ENCODE assay signal across 8 cellular contexts in the genomic region with DNA sequence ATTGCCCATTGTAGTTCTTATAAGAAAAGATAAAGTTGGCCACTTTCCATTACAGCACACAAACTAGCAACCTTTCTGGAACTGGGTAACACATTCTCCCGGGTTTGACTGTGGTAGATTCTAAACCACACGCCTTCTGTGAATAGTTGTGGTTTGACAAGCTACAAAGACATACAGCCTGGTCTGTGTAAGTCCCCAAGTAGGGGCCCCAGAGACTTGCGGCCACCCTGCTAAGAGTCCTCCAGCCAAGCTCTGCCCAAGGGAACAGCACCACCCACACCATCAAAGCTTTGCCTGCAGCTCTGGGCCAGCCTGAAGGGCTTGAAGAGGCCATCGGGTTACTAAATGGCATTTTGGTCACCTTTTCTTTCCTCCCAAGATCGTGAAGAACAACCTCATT.
DNase-seq lines count a peak whose midpoint lies in the region; ATAC-seq and TF ChIP-seq lines count a peak whose summit lies in the region.

No MANE protein-coding gene starts in this region.

- H3K4me3 ChIP-seq in cardiac fibroblast (replicated peaks in 1 of 2; ENCODE audit: low read depth in 2 of 2, low read length in 2 of 2) (no peak overlapping the region), Peyer's patch (no peak overlapping the region)

- DNase-seq in KBM-7 = peak; percentile 64
- peak; percentile 39 to 56 for DNase-seq in cardiac fibroblast (ENCODE audit: low read depth in 2 of 2)
- no peak for DNase-seq in Peyer's patch
- no peak for DNase-seq in NCI-H526 treated with DMSO at 0.1 percent for 48 hours (lab: John Stamatoyannopoulos, UW)
- no peak for DNase-seq in NCI-H1930 (lab: John Stamatoyannopoulos, UW)
- no peak for DNase-seq in effector CD4-positive, alpha-beta T cell

- no peaks in the 10 kb centered on the region for H3K9me3 ChIP-seq in Peyer's patch

- ATAC-seq in GM18498 (IDR thresholded peaks at IDR 0.05; ENCODE audit: unreplicated experiment) (peak; percentile 97), GM21529 (IDR thresholded peaks at IDR 0.05; ENCODE audit: unreplicated experiment) (peak; percentile 88)

- H3K4me1 ChIP-seq in Peyer's patch = no peaks in the 10 kb centered on the region

- peak overlapping the region in 1 of 4 donors; percentile 46 for H3K27ac ChIP-seq in Peyer's patch

- H3K27me3 ChIP-seq in Peyer's patch = no peaks in the 10 kb centered on the region

- TF ChIP-seq POLR2A in Peyer's patch (IDR thresholded peaks at IDR 0.05) = no peak

- in situ Hi-C loops in KBM-7 (cut with MboI; ENCODE audit: low pct_unique_long_range_greater_than_20kb, low sequenced_read_pairs) = no loop called here

- no peaks in the 10 kb centered on the region for H3K36me3 ChIP-seq in Peyer's patch

- TF ChIP-seq CTCF in cardiac fibroblast (IDR thresholded peaks at IDR 0.05; ENCODE audit: low read depth, low read length) (no peak), Peyer's patch (IDR thresholded peaks at IDR 0.05) (no peak)

Comparison
In these comparisons a context has a peak if more than half of its experiments do, and no peak if none do; other contexts are left out.
1. DNase-seq: peak in KBM-7 (single experiment) and cardiac fibroblast (2 of 2); none in Peyer's patch (0 of 3), NCI-H526 treated with DMSO at 0.1 percent for 48 hours (single experiment), NCI-H1930 (0 of 2) and effector CD4-positive, alpha-beta T cell (single experiment).